ENCODE assay signal across 19 cellular contexts in genomic region chr9:85444243-85444642, GRCh38.
DNase-seq lines count a peak whose midpoint lies in the region; ATAC-seq and TF ChIP-seq lines count a peak whose summit lies in the region.
"Had no signal": no experiment of that assay in that cellular context is flagged by ENCODE, and none has a peak within 500 bp of the region (broad histone marks: within the 10 kb centered on the region; RNA-seq: fewer than 3 reads in every experiment).

No MANE protein-coding gene starts in this region.

- H2AFZ ChIP-seq in GM23338 = peak overlapping the region; percentile 32; the same call in 1 of the 2 replicates

- H3K4me3 Mint-ChIP-seq in GM23338 (no peak overlapping the region), nephron progenitor cell (no peak overlapping the region)
- H3K4me3 Mint-ChIP-seq: B cell; CD4-positive, alpha-beta T cell; CD8-positive, alpha-beta T cell had no signal

- no peaks in the 10 kb centered on the region for H4K20me1 ChIP-seq in GM23338 (replicated peaks; ENCODE audit: insufficient read depth)
- H4K20me1 ChIP-seq: BLaER1 treated with 17β-estradiol and CSF1 and Interleukin-3, amounts not matched to agents 10 nM and 100 nM had no signal

- no peak for TF ChIP-seq CTCF in GM23338 (conservative IDR thresholded peaks at IDR 0.05; ENCODE audit: low read depth in 2 of 2)
- TF ChIP-seq CTCF in dorsolateral prefrontal cortex (IDR thresholded peaks at IDR 0.05 in 54 of 56, conservative IDR thresholded peaks at IDR 0.05 in 2 of 56; ENCODE audit: low read depth in 1 of 56, partially characterized antibody in 56 of 56) = no peak
- TF ChIP-seq CTCF in nephron progenitor cell (IDR thresholded peaks at IDR 0.05) = no peak
- TF ChIP-seq CTCF in mucosa of descending colon (IDR thresholded peaks at IDR 0.05) = no peak

- H3K4me1 Mint-ChIP-seq in GM23338 (no peaks in the 10 kb centered on the region), nephron progenitor cell (peaks cover 18% of the 10 kb centered on the region)

- intact Hi-C loops in dorsolateral prefrontal cortex (cut with DNase I) (no loop called here), mucosa of descending colon (cut with DNase I, micrococcal nuclease) (no loop called here)

- H3K36me3 ChIP-seq in GM23338 (ENCODE audit: insufficient read depth) = no peaks in the 10 kb centered on the region; the same call in 1 of the 2 replicates
- no peaks in the 10 kb centered on the region for H3K36me3 ChIP-seq in SJCRH30
- H3K36me3 ChIP-seq in mucosa of descending colon (ENCODE audit: low read depth) = no peaks in the 10 kb centered on the region
- H3K36me3 ChIP-seq: BLaER1 treated with 17β-estradiol and CSF1 and Interleukin-3, amounts not matched to agents 10 nM and 100 nM had no signal

- H3K4me3 ChIP-seq in GM23338 (no peak overlapping the region), dorsolateral prefrontal cortex (peak overlapping the region in 1 of 59 donors; percentile 6), SJCRH30 (no peak overlapping the region), mucosa of descending colon (no peak overlapping the region)
- H3K4me3 ChIP-seq: A549; BLaER1 treated with 17β-estradiol and CSF1 and Interleukin-3, amounts not matched to agents 10 nM and 100 nM had no signal

- DNase-seq in GM23338 (ENCODE audit: low spot score) (no peak), caudate nucleus (lab: John Stamatoyannopoulos, UW) (peak in 8 of 61 donors; percentile 9 to 58 (median 38)), dorsolateral prefrontal cortex (no peak), nephron progenitor cell (no peak), SJCRH30 (no peak), NCI-H1048 (lab: John Stamatoyannopoulos, UW) (no peak), mucosa of descending colon (no peak)
- DNase-seq: AML-193; Caco-2; Calu3; CD4-positive, alpha-beta T cell; CD8-positive, alpha-beta T cell; DMS79 treated with DMSO at 0.1 percent for 48 hours; GF-D8 had no signal

- no peaks in the 10 kb centered on the region for H3F3A ChIP-seq in GM23338 (replicated peaks; ENCODE audit: low read depth)

- H3K79me2 ChIP-seq in GM23338 (replicated peaks; ENCODE audit: insufficient read depth) = no peaks in the 10 kb centered on the region

- ATAC-seq in GM23338 (no peak), mucosa of descending colon (no peak)
- ATAC-seq: A549; CD8-positive, alpha-beta T cell had no signal

- H3K9me3 Mint-ChIP-seq in GM23338 (peaks cover 7% of the 10 kb centered on the region; the same call in 2 of the 3 replicates), nephron progenitor cell (peaks cover 40% of the 10 kb centered on the region)

- H3K27me3 Mint-ChIP-seq in GM23338 (ENCODE audit: insufficient read depth, low read depth, poor library complexity) (no peaks in the 10 kb centered on the region), nephron progenitor cell (ENCODE audit: low read depth, poor library complexity) (peaks cover 3% of the 10 kb centered on the region)
- H3K27me3 Mint-ChIP-seq: B cell; CD4-positive, alpha-beta T cell had no signal

- H3K4me1 ChIP-seq in GM23338 (ENCODE audit: insufficient read depth) (no peaks in the 10 kb centered on the region), SJCRH30 (no peaks in the 10 kb centered on the region), mucosa of descending colon (ENCODE audit: low read depth) (no peaks in the 10 kb centered on the region)
- H3K4me1 ChIP-seq: A549, Caco-2 had no signal

- H3K9me3 ChIP-seq in SJCRH30 (replicated peaks) (no peaks in the 10 kb centered on the region), mucosa of descending colon (no peaks in the 10 kb centered on the region)
- H3K9me3 ChIP-seq: A549, Caco-2 had no signal

- H3K36me3 Mint-ChIP-seq in GM23338 (ENCODE audit: low read depth) = no peaks in the 10 kb centered on the region; the same call in 1 of the 3 replicates
- peaks cover 5% of the 10 kb centered on the region for H3K36me3 Mint-ChIP-seq in nephron progenitor cell (ENCODE audit: low read depth)
- H3K36me3 Mint-ChIP-seq: CD8-positive, alpha-beta T cell had no signal

- H3K27ac Mint-ChIP-seq in GM23338 (no peak overlapping the region), nephron progenitor cell (peak overlapping the region; percentile 46)
- H3K27ac Mint-ChIP-seq: B cell; CD4-positive, alpha-beta T cell; CD8-positive, alpha-beta T cell had no signal

- H3K27ac ChIP-seq in GM23338 (ENCODE audit: low read depth) (no peak overlapping the region), caudate nucleus (ENCODE audit: low read depth, low read length) (peak overlapping the region; percentile 46), dorsolateral prefrontal cortex (peak overlapping the region in 53 of 59 donors; percentile 0 to 83 (median 64)), SJCRH30 (no peak overlapping the region)
- H3K27ac ChIP-seq: 22Rv1; A549; BLaER1 treated with 17β-estradiol and CSF1 and Interleukin-3, amounts not matched to agents 10 nM and 100 nM; C4-2B had no signal

- no peak overlapping the region for H3K4me2 ChIP-seq in GM23338
- H3K4me2 ChIP-seq: A549 had no signal

- no peaks in the 10 kb centered on the region for H3K9me2 ChIP-seq in GM23338 (ENCODE audit: insufficient read depth)

- H3K27me3 ChIP-seq in GM23338 (ENCODE audit: insufficient read depth) (no peaks in the 10 kb centered on the region), dorsolateral prefrontal cortex (no peaks in the 10 kb centered on the region), SJCRH30 (peaks cover 4% of the 10 kb centered on the region; the same call in 1 of the 2 replicates)
- H3K27me3 ChIP-seq: BLaER1 treated with 17β-estradiol and CSF1 and Interleukin-3, amounts not matched to agents 10 nM and 100 nM had no signal

TF ChIP-seq in GM23338, 12 proteins besides CTCF, POLR2A, EP300 and RAD21 (continues in another document):
- TF ChIP-seq CREB1 (CRISPR knock-in tag; IDR thresholded peaks at IDR 0.05; ENCODE audit: low read depth) (no peak), EZH2phosphoT487 (IDR thresholded peaks at IDR 0.05; ENCODE audit: unreplicated experiment) (no peak), ZNF114 (CRISPR knock-in tag; IDR thresholded peaks at IDR 0.05) (no peak), POLR2AphosphoS5 (IDR thresholded peaks at IDR 0.05; ENCODE audit: low read depth) (no peak), STAT1 (IDR thresholded peaks at IDR 0.05; ENCODE audit: unreplicated experiment) (no peak), NANOG (IDR thresholded peaks at IDR 0.05; ENCODE audit: borderline replicate concordance) (no peak), EZH2 (IDR thresholded peaks at IDR 0.05; ENCODE audit: low read depth, unreplicated experiment) (no peak), ZNF462 (CRISPR knock-in tag; IDR thresholded peaks at IDR 0.05) (no peak), JUNB (IDR thresholded peaks at IDR 0.05; ENCODE audit: unreplicated experiment) (no peak)

Comparison
In these comparisons a context has a peak if more than half of its experiments do, and no peak if none do; other contexts are left out.
1. H3K27ac ChIP-seq: peak in caudate nucleus (single experiment) and dorsolateral prefrontal cortex (53 of 59); none in GM23338 (single experiment) and SJCRH30 (single experiment).